8 cellular contexts compared by ENCODE assay signal in the genomic region with DNA sequence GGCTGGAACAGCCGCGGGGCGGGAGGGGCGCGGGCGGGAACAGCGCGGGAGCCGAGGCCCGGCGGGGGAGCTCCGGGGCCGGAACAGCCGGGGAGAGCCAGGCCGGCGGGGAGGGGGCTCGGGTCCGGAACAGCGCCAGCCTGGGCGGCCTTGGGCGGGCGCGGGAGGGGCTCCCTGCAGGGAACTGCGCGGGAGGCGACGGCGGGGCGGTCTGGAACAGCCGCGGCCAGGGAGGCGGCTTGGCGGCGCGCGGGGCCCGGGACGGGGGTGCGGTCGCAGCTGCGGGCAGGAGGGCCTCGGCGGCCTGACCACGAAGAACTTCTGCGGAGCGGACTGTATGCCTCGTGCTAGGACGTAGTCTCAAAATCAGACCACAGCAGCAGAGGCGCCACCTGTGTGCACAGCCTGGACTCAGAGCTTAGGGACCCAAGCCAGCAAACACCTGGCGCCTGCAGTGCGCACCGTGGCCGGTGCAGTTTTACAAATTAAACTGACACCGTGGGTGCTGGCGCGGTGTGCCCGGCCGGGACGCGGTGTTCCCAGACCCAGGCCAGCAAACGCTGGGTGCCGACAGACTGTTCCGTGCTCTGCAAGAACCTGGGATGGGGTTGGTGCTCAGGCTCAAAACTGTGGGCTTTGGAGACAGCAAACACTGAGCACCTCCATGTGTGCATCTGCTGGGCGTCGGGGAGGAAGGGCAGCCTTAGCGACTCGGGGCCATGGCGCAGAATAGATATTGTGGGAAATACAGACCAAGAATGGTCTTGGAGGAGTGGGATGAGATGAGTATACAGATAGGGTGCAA. TPM values are rescaled to one million over a fixed set of nuclear protein-coding genes. Genes with fewer than 3 reads are reported as not detected.
DNase-seq lines count a peak whose midpoint lies in the region; ATAC-seq lines count a peak whose summit lies in the region.

No MANE protein-coding gene starts in this region.

- H3K27me3 Mint-ChIP-seq in activated T-cell treated with anti-CD3 and anti-CD28 coated beads, Interleukin-2, amount 50 U/mL, for 72 hours (ENCODE audit: low read depth) = no peaks in the 10 kb centered on the region

- H4K20me1 ChIP-seq in BLaER1 treated with 17β-estradiol and CSF1 and Interleukin-3, amounts not matched to agents 10 nM and 100 nM = no peaks in the 10 kb centered on the region

- H3K36me3 ChIP-seq in BLaER1 treated with 17β-estradiol and CSF1 and Interleukin-3, amounts not matched to agents 10 nM and 100 nM = peaks cover 8 to 18% (median 12%) of the 10 kb centered on the region in 11 experiments; a peak in 19 of 22 replicates
- H3K36me3 ChIP-seq in neuron (ENCODE audit: insufficient read depth, low read length) (no peaks in the 10 kb centered on the region), thymus (ENCODE audit: control insufficient read depth, insufficient read depth) (no peaks in the 10 kb centered on the region)

- peak; percentile 61 for ATAC-seq in HG03354 (IDR thresholded peaks at IDR 0.05; ENCODE audit: poor library complexity, severe bottlenecking, unreplicated experiment)
- peak; percentile 74 to 81 for ATAC-seq in activated T-cell treated with anti-CD3 and anti-CD28 coated beads, Interleukin-2, amount 50 U/mL, for 72 hours (replicated peaks in 1 of 2)

- no peaks in the 10 kb centered on the region for H3K27me3 ChIP-seq in BLaER1 treated with 17β-estradiol and CSF1 and Interleukin-3, amounts not matched to agents 10 nM and 100 nM
- H3K27me3 ChIP-seq in neuron (ENCODE audit: insufficient read depth, low read length) (no peaks in the 10 kb centered on the region), thymus (ENCODE audit: control insufficient read depth, insufficient read depth) (no peaks in the 10 kb centered on the region)

- peak overlapping the region; percentile 87 to 94 for H3K4me3 Mint-ChIP-seq in activated T-cell treated with anti-CD3 and anti-CD28 coated beads, Interleukin-2, amount 50 U/mL, for 72 hours

- H3K9ac ChIP-seq in BLaER1 treated with 17β-estradiol and CSF1 and Interleukin-3, amounts not matched to agents 10 nM and 100 nM = peak overlapping the region; percentile 75 to 89 (median 84)

- H3K9me3 ChIP-seq in BLaER1 treated with 17β-estradiol and CSF1 and Interleukin-3, amounts not matched to agents 10 nM and 100 nM (replicated peaks in 1 of 11) = peaks cover 21 to 25% (median 23%) of the 10 kb centered on the region in 11 experiments
- peaks cover 7% of the 10 kb centered on the region for H3K9me3 ChIP-seq in neuron (ENCODE audit: low read length)
- H3K9me3 ChIP-seq in thymus (ENCODE audit: control insufficient read depth) = peaks cover 4% of the 10 kb centered on the region

- H3K4me2 ChIP-seq in BLaER1 treated with 17β-estradiol and CSF1 and Interleukin-3, amounts not matched to agents 10 nM and 100 nM = peak overlapping the region; percentile 92 to 99 (median 96)

- H3K27ac Mint-ChIP-seq in activated T-cell treated with anti-CD3 and anti-CD28 coated beads, Interleukin-2, amount 50 U/mL, for 72 hours = peak overlapping the region; percentile 46

- H3K4me1 ChIP-seq in BLaER1 treated with 17β-estradiol and CSF1 and Interleukin-3, amounts not matched to agents 10 nM and 100 nM = peaks cover 28 to 33% (median 31%) of the 10 kb centered on the region in 10 experiments
- H3K4me1 ChIP-seq in neuron (ENCODE audit: insufficient read depth, low read length) (peaks cover 8% of the 10 kb centered on the region), thymus (ENCODE audit: control insufficient read depth, insufficient read depth, low read length) (peaks cover 3% of the 10 kb centered on the region)

- H3K4me3 ChIP-seq in BLaER1 treated with 17β-estradiol and CSF1 and Interleukin-3, amounts not matched to agents 10 nM and 100 nM = peak overlapping the region; percentile 57 to 75 (median 69)
- H3K4me3 ChIP-seq in neuron (ENCODE audit: low read length) (peak overlapping the region; percentile 42), thymus (ENCODE audit: low read length) (peak overlapping the region; percentile 63)

- H3K36me3 Mint-ChIP-seq in activated T-cell treated with anti-CD3 and anti-CD28 coated beads, Interleukin-2, amount 50 U/mL, for 72 hours (ENCODE audit: insufficient read depth in 2 of 2) = peaks cover 6 to 8% of the 10 kb centered on the region in 2 donors

- H2AFZ ChIP-seq in neuron (ENCODE audit: low read depth, low read length) = peak overlapping the region; percentile 80

- H3K27ac ChIP-seq in BLaER1 treated with 17β-estradiol and CSF1 and Interleukin-3, amounts not matched to agents 10 nM and 100 nM = peak overlapping the region; percentile 73 to 89 (median 84)
- peak overlapping the region; percentile 96 for H3K27ac ChIP-seq in thymus (ENCODE audit: low read depth)

- WGBS in thymus = 2% methylated on average over 68 of the region's 68 CpGs

- DNase-seq in GM19238 (ENCODE audit: insufficient read length, low spot score) = peak; percentile 62
- DNase-seq in NOMO-1 treated with DMSO at 0.1 percent for 48 hours (lab: John Stamatoyannopoulos, UW; ENCODE audit: unreplicated experiment) = peak; percentile 91
- peak; percentile 85 to 89 for DNase-seq in activated T-cell treated with anti-CD3 and anti-CD28 coated beads, Interleukin-2, amount 50 U/mL, for 72 hours
- DNase-seq in fibroblast of peridontal ligament (ENCODE audit: extremely low read depth) = peak; percentile 73

- H3K4me1 Mint-ChIP-seq in activated T-cell treated with anti-CD3 and anti-CD28 coated beads, Interleukin-2, amount 50 U/mL, for 72 hours (ENCODE audit: low read depth) = peaks cover 30% of the 10 kb centered on the region

- peaks cover 5% of the 10 kb centered on the region in 2 donors for H3K9me3 Mint-ChIP-seq in activated T-cell treated with anti-CD3 and anti-CD28 coated beads, Interleukin-2, amount 50 U/mL, for 72 hours

RNA-seq across cellular contexts. Expression of gene ZNF341, which starts 0.6 kb away (rescaled TPM):
- total RNA-seq in activated T-cell treated with anti-CD3 and anti-CD28 coated beads, Interleukin-2, amount 50 U/mL, for 72 hours = 1 to 10 TPM; 3.0 to 3.3 TPM
- polyA plus RNA-seq in thymus = 4.7 TPM

RNA-seq across cellular contexts. Expression of gene PXMP4, which starts 12.3 kb away (rescaled TPM):
- total RNA-seq in activated T-cell treated with anti-CD3 and anti-CD28 coated beads, Interleukin-2, amount 50 U/mL, for 72 hours = 10 to 100 TPM; 12.8 to 16.9 TPM
- 4.0 TPM for polyA plus RNA-seq in thymus

RNA-seq across cellular contexts. Expression of gene E2F1, which starts 46.2 kb away (rescaled TPM):
- total RNA-seq in activated T-cell treated with anti-CD3 and anti-CD28 coated beads, Interleukin-2, amount 50 U/mL, for 72 hours = 10 to 100 TPM; 64.5 to 81.5 TPM
- polyA plus RNA-seq in thymus = 3.3 TPM

RNA-seq across cellular contexts. Expression of gene NECAB3, which starts 58.1 kb away (rescaled TPM):
- total RNA-seq in activated T-cell treated with anti-CD3 and anti-CD28 coated beads, Interleukin-2, amount 50 U/mL, for 72 hours = 10 to 100 TPM; 18.5 to 18.8 TPM
- 20.3 TPM for polyA plus RNA-seq in thymus

Comparison
In these comparisons a context has a peak if more than half of its experiments do, and no peak if none do; other contexts are left out.
1. Peak in every context shown above with its lines: DNase-seq, ATAC-seq, H3K4me3 ChIP-seq and H3K27ac ChIP-seq.